Comparison of ENCODE assay signal across 1 cellular context in the genomic region with DNA sequence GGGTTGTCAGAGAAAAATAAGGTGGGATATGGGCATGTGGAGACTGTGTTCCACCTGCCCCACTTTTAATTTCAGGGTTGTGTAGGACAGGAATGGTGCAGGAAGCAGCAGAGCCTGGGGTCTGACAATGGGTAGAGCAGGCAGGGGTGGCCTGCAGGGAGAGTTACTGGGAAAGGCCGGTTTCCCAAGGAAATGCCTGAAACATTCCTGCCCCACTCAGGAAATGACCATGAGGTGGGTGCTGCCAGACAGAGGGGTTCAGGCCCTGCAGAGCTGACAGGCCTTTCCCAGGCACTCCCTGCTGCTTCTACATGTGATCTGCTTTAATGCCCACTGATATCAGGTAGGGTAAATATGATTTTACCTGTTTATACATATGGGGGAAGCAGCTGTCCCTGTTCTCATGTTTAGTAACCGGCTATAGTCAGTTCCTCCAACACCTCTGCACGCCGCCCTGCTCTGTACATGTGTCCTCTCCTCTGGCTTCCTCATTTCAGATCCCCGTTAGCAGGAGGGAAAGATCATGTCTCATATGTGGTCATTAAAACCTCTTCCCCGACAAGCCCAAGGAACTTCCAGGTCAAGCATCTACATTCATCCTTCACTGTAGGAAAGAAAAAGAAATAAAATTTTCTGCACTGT.
TF ChIP-seq lines count a peak whose summit lies in the region.

No MANE protein-coding gene starts in this region.

TF ChIP-seq in WTC11, 78 proteins besides CTCF, POLR2A, EP300 and RAD21 (continued from another document):
- TF ChIP-seq, protein P1, sequence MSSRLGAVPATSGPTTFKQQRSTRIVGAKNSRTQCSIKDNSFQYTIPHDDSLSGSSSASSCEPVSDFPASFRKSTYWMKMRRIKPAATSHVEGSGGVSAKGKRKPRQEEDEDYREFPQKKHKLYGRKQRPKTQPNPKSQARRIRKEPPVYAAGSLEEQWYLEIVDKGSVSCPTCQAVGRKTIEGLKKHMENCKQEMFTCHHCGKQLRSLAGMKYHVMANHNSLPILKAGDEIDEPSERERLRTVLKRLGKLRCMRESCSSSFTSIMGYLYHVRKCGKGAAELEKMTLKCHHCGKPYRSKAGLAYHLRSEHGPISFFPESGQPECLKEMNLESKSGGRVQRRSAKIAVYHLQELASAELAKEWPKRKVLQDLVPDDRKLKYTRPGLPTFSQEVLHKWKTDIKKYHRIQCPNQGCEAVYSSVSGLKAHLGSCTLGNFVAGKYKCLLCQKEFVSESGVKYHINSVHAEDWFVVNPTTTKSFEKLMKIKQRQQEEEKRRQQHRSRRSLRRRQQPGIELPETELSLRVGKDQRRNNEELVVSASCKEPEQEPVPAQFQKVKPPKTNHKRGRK (CRISPR knock-in tag; IDR thresholded peaks at IDR 0.05; ENCODE audit: borderline replicate concordance), result no peak
- TF ChIP-seq SMAD4 (CRISPR knock-in tag; IDR thresholded peaks at IDR 0.05) (no peak), ZNF423 (CRISPR knock-in tag; IDR thresholded peaks at IDR 0.05) (no peak), SOX15 (CRISPR knock-in tag; IDR thresholded peaks at IDR 0.05) (no peak), TEAD1 (CRISPR knock-in tag; IDR thresholded peaks at IDR 0.05) (no peak), SP1 (CRISPR knock-in tag; conservative IDR thresholded peaks at IDR 0.05) (no peak), TP53 (CRISPR knock-in tag; IDR thresholded peaks at IDR 0.05) (no peak), SMAD3 (CRISPR knock-in tag; IDR thresholded peaks at IDR 0.05; ENCODE audit: borderline replicate concordance) (no peak), FOXJ3 (CRISPR knock-in tag; IDR thresholded peaks at IDR 0.05; ENCODE audit: borderline replicate concordance) (no peak), ETV6 (CRISPR knock-in tag; IDR thresholded peaks at IDR 0.05) (no peak), ELF4 (CRISPR knock-in tag; IDR thresholded peaks at IDR 0.05; ENCODE audit: low read depth) (no peak), ZNF219 (CRISPR knock-in tag; IDR thresholded peaks at IDR 0.05; ENCODE audit: borderline replicate concordance) (no peak)
- TF ChIP-seq, protein P2, sequence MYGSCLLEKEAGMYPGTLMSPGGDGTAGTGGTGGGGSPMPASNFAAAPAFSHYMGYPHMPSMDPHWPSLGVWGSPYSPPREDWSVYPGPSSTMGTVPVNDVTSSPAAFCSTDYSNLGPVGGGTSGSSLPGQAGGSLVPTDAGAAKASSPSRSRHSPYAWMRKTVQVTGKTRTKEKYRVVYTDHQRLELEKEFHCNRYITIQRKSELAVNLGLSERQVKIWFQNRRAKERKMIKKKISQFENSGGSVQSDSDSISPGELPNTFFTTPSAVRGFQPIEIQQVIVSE (CRISPR knock-in tag; IDR thresholded peaks at IDR 0.05; ENCODE audit: borderline replicate concordance), result no peak
- TF ChIP-seq, protein P3, sequence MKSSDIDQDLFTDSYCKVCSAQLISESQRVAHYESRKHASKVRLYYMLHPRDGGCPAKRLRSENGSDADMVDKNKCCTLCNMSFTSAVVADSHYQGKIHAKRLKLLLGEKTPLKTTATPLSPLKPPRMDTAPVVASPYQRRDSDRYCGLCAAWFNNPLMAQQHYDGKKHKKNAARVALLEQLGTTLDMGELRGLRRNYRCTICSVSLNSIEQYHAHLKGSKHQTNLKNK (CRISPR knock-in tag; IDR thresholded peaks at IDR 0.05), result no peak
- TF ChIP-seq, protein P4, sequence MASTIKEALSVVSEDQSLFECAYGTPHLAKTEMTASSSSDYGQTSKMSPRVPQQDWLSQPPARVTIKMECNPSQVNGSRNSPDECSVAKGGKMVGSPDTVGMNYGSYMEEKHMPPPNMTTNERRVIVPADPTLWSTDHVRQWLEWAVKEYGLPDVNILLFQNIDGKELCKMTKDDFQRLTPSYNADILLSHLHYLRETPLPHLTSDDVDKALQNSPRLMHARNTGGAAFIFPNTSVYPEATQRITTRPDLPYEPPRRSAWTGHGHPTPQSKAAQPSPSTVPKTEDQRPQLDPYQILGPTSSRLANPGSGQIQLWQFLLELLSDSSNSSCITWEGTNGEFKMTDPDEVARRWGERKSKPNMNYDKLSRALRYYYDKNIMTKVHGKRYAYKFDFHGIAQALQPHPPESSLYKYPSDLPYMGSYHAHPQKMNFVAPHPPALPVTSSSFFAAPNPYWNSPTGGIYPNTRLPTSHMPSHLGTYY (CRISPR knock-in tag; IDR thresholded peaks at IDR 0.05), result no peak
- TF ChIP-seq, protein P5, sequence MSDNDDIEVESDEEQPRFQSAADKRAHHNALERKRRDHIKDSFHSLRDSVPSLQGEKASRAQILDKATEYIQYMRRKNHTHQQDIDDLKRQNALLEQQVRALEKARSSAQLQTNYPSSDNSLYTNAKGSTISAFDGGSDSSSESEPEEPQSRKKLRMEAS (CRISPR knock-in tag; IDR thresholded peaks at IDR 0.05), result no peak
